ENCODE assay signal across 22 cellular contexts in the genomic region with DNA sequence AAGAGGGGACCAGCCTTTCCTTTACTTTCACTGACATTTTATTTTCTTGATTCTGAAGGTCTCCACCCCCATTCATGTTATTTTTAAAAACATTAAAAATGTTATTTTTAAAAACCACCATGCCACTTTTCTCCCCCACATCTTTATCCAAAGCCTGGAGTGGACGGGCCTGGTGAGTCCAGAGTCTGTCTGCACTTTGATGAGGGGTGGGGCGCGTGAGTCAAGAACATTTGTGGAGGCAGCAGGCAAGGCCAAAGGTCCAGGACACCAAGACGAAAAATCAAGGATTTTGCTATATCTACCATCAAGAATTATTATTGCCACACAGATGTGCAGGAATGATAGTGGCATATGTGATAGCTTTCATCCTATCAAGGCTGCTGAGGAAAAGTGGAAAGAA.
"Had no signal": no experiment of that assay in that cellular context is flagged by ENCODE, and none has a peak within 500 bp of the region (broad histone marks: within the 10 kb centered on the region; RNA-seq: fewer than 3 reads in every experiment).

No MANE protein-coding gene starts in this region.

- H3K27me3 ChIP-seq: brain microvascular endothelial cell had no signal

- DNase-seq: activated CD4-positive, alpha-beta memory T cell treated with anti-CD3 and anti-CD28 coated beads, Interleukin-2, amount 10 ng/mL, durations not matched to agents 7 days and 5 days; activated CD4-positive, alpha-beta T cell treated with anti-CD3 and anti-CD28 coated beads for 36 hours; activated CD4-positive, alpha-beta T cell treated with anti-CD3 and anti-CD28 coated beads, Interleukin-2, amount 10 ng/mL, durations not matched to agents 24 days and 14 days; activated CD4-positive, CD25-positive, alpha-beta regulatory T cell; activated CD4-positive, CD25-positive, alpha-beta regulatory T cell treated with anti-CD3 and anti-CD28 coated beads, Interleukin-2, amount 50 U/mL, for 72 hours; activated CD8-positive, alpha-beta memory T cell treated with anti-CD3 and anti-CD28 coated beads, Interleukin-2, amount 50 U/mL, for 48 hours; activated gamma-delta T cell treated with Interleukin-2 at 50 U/mL for 16 hours; activated naive CD4-positive, alpha-beta T cell treated with anti-CD3 and anti-CD28 coated beads, Interleukin-2, amount 50 U/mL, for 16 hours; activated naive CD4-positive, alpha-beta T cell treated with Interleukin-2 at 50 U/mL for 16 hours; activated T-cell treated with anti-CD3 and anti-CD28 coated beads for 4 hours; activated T-cell treated with anti-CD3 and anti-CD28 coated beads, Interleukin-2, amount 50 U/mL, for 24 hours; activated T-cell treated with anti-CD3 and anti-CD28 coated beads, Interleukin-2, amount 50 U/mL, for 72 hours; amniotic stem cell; anterior cingulate cortex; brain microvascular endothelial cell; effector memory CD4-positive, alpha-beta T cell; endodermal cell; foreskin fibroblast; SW 1271; T-cell; T-helper 17 cell had no signal

- H3K36me3 ChIP-seq: brain microvascular endothelial cell had no signal

- H3K27ac ChIP-seq: brain microvascular endothelial cell had no signal

- ATAC-seq: activated CD4-positive, alpha-beta T cell treated with anti-CD3 and anti-CD28 coated beads for 36 hours; activated T-cell treated with anti-CD3 and anti-CD28 coated beads, Interleukin-2, amount 50 U/mL, for 72 hours; esophagus mucosa; T-cell; T-helper 17 cell had no signal
